ENCODE assay signal across 8 cellular contexts in the genomic region with DNA sequence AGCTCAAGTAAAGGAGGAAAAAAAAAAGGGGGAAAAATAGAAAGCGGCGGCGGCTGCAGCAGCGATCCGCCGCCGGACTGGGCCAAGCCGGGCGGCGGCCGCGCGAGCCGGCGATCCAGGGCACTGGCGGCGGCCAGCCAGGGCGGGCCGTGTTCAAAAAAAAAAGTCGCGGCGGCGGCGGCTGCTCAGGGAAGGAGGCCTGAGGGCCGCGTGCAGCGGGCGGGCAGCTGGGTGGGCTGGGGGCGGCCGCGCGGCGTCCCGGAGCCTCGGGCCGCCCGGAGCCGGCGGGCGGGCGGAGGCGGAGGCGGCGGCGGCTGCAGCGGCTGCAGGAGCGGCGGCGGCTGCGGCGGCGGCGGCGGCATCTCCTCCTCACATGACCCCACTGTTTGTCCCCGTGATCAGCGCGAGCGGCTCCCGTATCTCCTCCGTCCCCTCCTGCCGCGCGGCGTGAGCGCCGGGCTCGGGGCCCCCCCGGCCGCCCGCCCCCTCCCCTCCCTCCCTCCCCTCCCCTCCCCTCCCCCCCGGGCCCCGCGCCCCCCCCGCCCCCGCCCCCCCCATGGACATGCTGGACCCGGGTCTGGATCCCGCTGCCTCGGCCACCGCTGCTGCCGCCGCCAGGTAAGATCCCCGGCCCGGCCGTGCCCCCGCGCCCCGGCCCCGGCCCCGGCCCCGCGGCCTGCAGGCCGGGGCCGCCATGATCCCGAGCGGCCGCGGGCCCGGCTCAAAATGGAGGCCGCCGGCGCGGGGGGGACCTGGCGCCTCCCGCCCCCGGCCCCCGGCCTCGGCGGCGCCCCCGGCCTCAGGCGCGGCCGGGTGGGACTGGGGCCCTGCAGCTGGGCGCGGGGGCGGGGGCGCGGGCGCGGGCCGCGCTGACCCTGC. TPM values are rescaled to one million over a fixed set of nuclear protein-coding genes. Genes with fewer than 3 reads are reported as not detected.
DNase-seq lines count a peak whose midpoint lies in the region; ATAC-seq and TF ChIP-seq lines count a peak whose summit lies in the region.

A gene with protein sequence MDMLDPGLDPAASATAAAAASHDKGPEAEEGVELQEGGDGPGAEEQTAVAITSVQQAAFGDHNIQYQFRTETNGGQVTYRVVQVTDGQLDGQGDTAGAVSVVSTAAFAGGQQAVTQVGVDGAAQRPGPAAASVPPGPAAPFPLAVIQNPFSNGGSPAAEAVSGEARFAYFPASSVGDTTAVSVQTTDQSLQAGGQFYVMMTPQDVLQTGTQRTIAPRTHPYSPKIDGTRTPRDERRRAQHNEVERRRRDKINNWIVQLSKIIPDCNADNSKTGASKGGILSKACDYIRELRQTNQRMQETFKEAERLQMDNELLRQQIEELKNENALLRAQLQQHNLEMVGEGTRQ (plus strand): TSS at position 417 of the 879 bp plus-strand sequence. CDS start 140 bp downstream, at position 557.

- H3K36me3 ChIP-seq in BJ (ENCODE audit: control insufficient read depth, insufficient read depth, low read length) (peaks cover 27% of the 10 kb centered on the region), OCI-LY3 (replicated peaks; ENCODE audit: low read depth, low read length) (peaks cover 40% of the 10 kb centered on the region), esophagus muscularis mucosa (peaks cover 19 to 43% (median 37%) of the 10 kb centered on the region in 4 donors), mucosa of stomach (ENCODE audit: control insufficient read depth, insufficient read depth, low read length) (peaks cover 15% of the 10 kb centered on the region), subcutaneous abdominal adipose tissue (ENCODE audit: control insufficient read depth in 5 of 5, insufficient read depth in 5 of 5, low read length in 5 of 5) (peaks cover 0 to 38% (median 36%) of the 10 kb centered on the region in 5 donors)

- ATAC-seq in GM19324 (IDR thresholded peaks at IDR 0.05; ENCODE audit: low FRiP score, unreplicated experiment): peak; percentile 28

- H3K4me2 ChIP-seq in OCI-LY3 (ENCODE audit: low read length): peak within 1 kb of the TSS; percentile 82

- H2AFZ ChIP-seq in OCI-LY3 (ENCODE audit: low read depth, low read length): peak within 1 kb of the TSS; percentile 32; the same call in 1 of the 2 replicates

- TF ChIP-seq CTCF in BJ (IDR thresholded peaks at IDR 0.05; ENCODE audit: insufficient read depth, low read depth, low read length) (no peak), OCI-LY3 (IDR thresholded peaks at IDR 0.05; ENCODE audit: low read depth, low read length) (no peak), esophagus muscularis mucosa (IDR thresholded peaks at IDR 0.05) (no peak)

- WGBS in esophagus muscularis mucosa: under 1% methylated on average over 28 of the region's 122 CpGs

- CTCF ChIA-PET in BJ (lab: Yijun Ruan, JAX): interaction anchor here (0.6 to 2.0 kb wide), 3 partner anchors 26 to 130 kb away, joined by 3 to 5 read pairs (median 3); a partner anchor contains a TSS

- TF ChIP-seq EP300 in esophagus muscularis mucosa (IDR thresholded peaks at IDR 0.05): no peak

- H3K9ac ChIP-seq in OCI-LY3 (ENCODE audit: low read length) (peak within 1 kb of the TSS; percentile 98), mucosa of stomach (ENCODE audit: low read length) (peak within 1 kb of the TSS; percentile 83), subcutaneous abdominal adipose tissue (ENCODE audit: low read length in 5 of 5) (peak within 1 kb of the TSS; percentile 77 to 96 (median 91))

- H3K27ac ChIP-seq in OCI-LY3 (ENCODE audit: low read length) (peak within 1 kb of the TSS; percentile 73), esophagus muscularis mucosa (replicated peaks in 1 of 4) (peak within 1 kb of the TSS; percentile 94 to 97 (median 96)), subcutaneous abdominal adipose tissue (ENCODE audit: low read depth, low read length) (peak within 1 kb of the TSS; percentile 90)

- peaks cover 18% of the 10 kb centered on the region for H3K79me2 ChIP-seq in OCI-LY3 (ENCODE audit: low read length)

- H4K20me1 ChIP-seq in OCI-LY3 (ENCODE audit: insufficient read depth, low read length): no peaks in the 10 kb centered on the region

- intact Hi-C loops in esophagus muscularis mucosa (cut with DNase I): loop anchor here (5.0 kb wide), 1 partner anchor 126 kb away; a partner anchor contains a TSS

- POLR2A ChIA-PET in BJ (lab: Charles Lee): interaction anchor here (0.6 kb wide), 1 partner anchor 128 kb away, joined by 14 read pairs; no protein-coding TSS in a partner anchor

- H3K4me1 ChIP-seq in OCI-LY3 (ENCODE audit: low read length) (peaks cover 47% of the 10 kb centered on the region), esophagus muscularis mucosa (peaks cover 30 to 55% (median 45%) of the 10 kb centered on the region in 4 donors), mucosa of stomach (ENCODE audit: control insufficient read depth, insufficient read depth, low read length) (peaks cover 27% of the 10 kb centered on the region), subcutaneous abdominal adipose tissue (ENCODE audit: control insufficient read depth in 5 of 5, insufficient read depth in 5 of 5, low read length in 5 of 5) (peaks cover 4 to 73% (median 49%) of the 10 kb centered on the region in 5 donors)

- DNase-seq in BJ (ENCODE audit: low read depth) (no peak), HPDE6-E6E7 (ENCODE audit: extremely low spot score) (peak; percentile 64), activated T-helper 1 cell treated with Interleukin-2 at 50 U/mL for 16 hours (ENCODE audit: low read depth) (peak; percentile 52), esophagus muscularis mucosa (ENCODE audit: extremely low spot score) (no peak)

- no peaks in the 10 kb centered on the region for H3K9me3 ChIP-seq in OCI-LY3 (ENCODE audit: insufficient read depth, low read length)
- no peaks in the 10 kb centered on the region for H3K9me3 ChIP-seq in esophagus muscularis mucosa
- H3K9me3 ChIP-seq in mucosa of stomach (ENCODE audit: control insufficient read depth, low read length): no peaks in the 10 kb centered on the region
- H3K9me3 ChIP-seq in subcutaneous abdominal adipose tissue (ENCODE audit: control insufficient read depth in 5 of 5, low read length in 5 of 5): no peaks in the 10 kb centered on the region

- H3K27me3 ChIP-seq in BJ (ENCODE audit: control insufficient read depth, insufficient read depth, low read length): no peaks in the 10 kb centered on the region
- H3K27me3 ChIP-seq in OCI-LY3 (ENCODE audit: low read depth, low read length): no peaks in the 10 kb centered on the region
- H3K27me3 ChIP-seq in esophagus muscularis mucosa: no peaks in the 10 kb centered on the region
- H3K27me3 ChIP-seq in mucosa of stomach (ENCODE audit: control insufficient read depth, insufficient read depth, low read length): no peaks in the 10 kb centered on the region
- H3K27me3 ChIP-seq in subcutaneous abdominal adipose tissue (ENCODE audit: control insufficient read depth in 5 of 5, insufficient read depth in 4 of 5, low read length in 5 of 5): no peaks in the 10 kb centered on the region

- H3K4me3 ChIP-seq in BJ (ENCODE audit: low read depth, low read length): peak within 1 kb of the TSS; percentile 66
- peak within 1 kb of the TSS; percentile 90 for H3K4me3 ChIP-seq in OCI-LY3 (ENCODE audit: low read length)
- peak within 1 kb of the TSS; percentile 76 to 95 (median 90) for H3K4me3 ChIP-seq in esophagus muscularis mucosa
- H3K4me3 ChIP-seq in mucosa of stomach (ENCODE audit: low read length): peak within 1 kb of the TSS; percentile 31
- H3K4me3 ChIP-seq in subcutaneous abdominal adipose tissue (ENCODE audit: low read depth in 1 of 5, low read length in 5 of 5): peak within 1 kb of the TSS; percentile 63 to 85 (median 77)

- TF ChIP-seq POLR2A in esophagus muscularis mucosa (IDR thresholded peaks at IDR 0.05; ENCODE audit: low read depth): no peak

RNA-seq across cellular contexts. Expression of the gene that starts here (rescaled TPM):
- polyA plus RNA-seq in BJ (2011; rRNA removed): 80.3 and 80.9 TPM in 2 replicates
- 33.4 and 56.6 TPM in 2 replicates for polyA minus RNA-seq in BJ (2011; rRNA and poly(A)+ RNA removed)
- total RNA-seq in esophagus muscularis mucosa: 100 to 1,000 TPM; 111 to 122 (median 116) TPM

Comparison
In these comparisons a context has a peak if more than half of its experiments do, and no peak if none do; other contexts are left out.
1. DNase-seq: peak in HPDE6-E6E7 (single experiment) and activated T-helper 1 cell treated with Interleukin-2 at 50 U/mL for 16 hours (single experiment); none in BJ (single experiment) and esophagus muscularis mucosa (single experiment).
2. H3K4me3 ChIP-seq: peak in every context shown above with its lines; median percentile 90 in OCI-LY3; 90 in esophagus muscularis mucosa; 77 in subcutaneous abdominal adipose tissue; 66 in BJ; 31 in mucosa of stomach.
3. Peak in every context shown above with its lines, with median percentiles within 50 percentile points of each other: H3K27ac ChIP-seq and H3K9ac ChIP-seq.